2 cellular contexts compared by ENCODE assay signal in the genomic region with DNA sequence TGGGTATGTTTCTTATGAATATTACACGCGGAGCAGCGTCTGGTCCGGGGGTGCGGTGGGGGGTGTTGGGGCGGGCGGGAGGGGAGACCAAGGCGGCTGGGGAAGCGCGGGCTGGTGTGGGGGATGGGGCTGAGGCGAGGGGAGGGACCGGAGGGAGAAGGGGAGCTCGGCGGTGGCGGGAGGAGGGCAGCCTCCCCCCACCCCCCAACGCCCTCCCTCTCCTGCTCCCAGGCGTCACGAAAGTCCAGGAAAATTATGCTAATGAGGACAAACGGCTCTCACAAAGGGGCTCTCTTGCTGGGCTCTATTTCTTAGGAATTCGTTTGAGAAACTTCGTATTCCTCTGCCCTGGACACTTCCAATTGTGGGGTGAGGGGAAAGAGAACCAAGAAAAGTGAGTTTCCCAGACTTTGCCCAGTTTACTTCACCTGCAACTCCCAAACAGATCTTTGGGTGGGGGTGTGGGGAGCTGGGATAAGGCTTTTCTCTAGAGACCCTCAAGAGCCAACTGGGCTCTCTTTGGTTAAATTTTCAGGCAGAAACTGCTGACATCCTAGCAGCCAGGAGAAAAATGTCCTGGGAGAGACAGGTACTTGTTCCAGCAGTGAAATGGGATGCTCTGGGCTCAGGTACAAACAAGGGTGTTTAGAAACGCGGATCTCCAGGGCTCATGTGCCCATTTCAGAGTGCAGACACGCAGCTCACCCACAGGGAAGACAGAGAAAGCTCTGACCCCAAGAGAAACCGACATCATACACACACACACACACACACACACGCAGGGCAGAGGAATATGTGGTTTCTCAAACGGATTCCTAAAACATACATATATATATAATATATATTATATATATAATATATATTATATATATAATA.
TF ChIP-seq lines count a peak whose summit lies in the region.

No MANE protein-coding gene starts in this region.

TF ChIP-seq in HCT116, 20 proteins besides CTCF, POLR2A, EP300 and RAD21:
- TF ChIP-seq SRF (IDR thresholded peaks at IDR 0.05; ENCODE audit: low read depth): no peak
- TF ChIP-seq, protein P1, sequence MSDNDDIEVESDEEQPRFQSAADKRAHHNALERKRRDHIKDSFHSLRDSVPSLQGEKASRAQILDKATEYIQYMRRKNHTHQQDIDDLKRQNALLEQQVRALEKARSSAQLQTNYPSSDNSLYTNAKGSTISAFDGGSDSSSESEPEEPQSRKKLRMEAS (IDR thresholded peaks at IDR 0.05): no peak
- no peak for TF ChIP-seq CEBPB (IDR thresholded peaks at IDR 0.05; ENCODE audit: low read depth)
- TF ChIP-seq FOSL1 (IDR thresholded peaks at IDR 0.05; ENCODE audit: low read depth): no peak
- TF ChIP-seq YY1 (IDR thresholded peaks at IDR 0.05; ENCODE audit: extremely low read depth, insufficient replicate concordance, low read depth, low read length): no peak
- no peak for TF ChIP-seq SIN3A (IDR thresholded peaks at IDR 0.05; ENCODE audit: low read depth)
- no peak for TF ChIP-seq JUND (IDR thresholded peaks at IDR 0.05)
- TF ChIP-seq EZH2phosphoT487 (IDR thresholded peaks at IDR 0.05; ENCODE audit: borderline replicate concordance): no peak
- TF ChIP-seq TCF7L2 (IDR thresholded peaks at IDR 0.05; ENCODE audit: borderline replicate concordance, extremely low read depth, insufficient read depth, insufficient read length): no peak
- TF ChIP-seq EGR1 (IDR thresholded peaks at IDR 0.05; ENCODE audit: low read depth): no peak
- TF ChIP-seq ZFX (IDR thresholded peaks at IDR 0.05): no peak
- TF ChIP-seq, protein P2, sequence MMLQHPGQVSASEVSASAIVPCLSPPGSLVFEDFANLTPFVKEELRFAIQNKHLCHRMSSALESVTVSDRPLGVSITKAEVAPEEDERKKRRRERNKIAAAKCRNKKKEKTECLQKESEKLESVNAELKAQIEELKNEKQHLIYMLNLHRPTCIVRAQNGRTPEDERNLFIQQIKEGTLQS (IDR thresholded peaks at IDR 0.05): no peak
- no peak for TF ChIP-seq SP1 (IDR thresholded peaks at IDR 0.05; ENCODE audit: low read depth)
- TF ChIP-seq, protein P3, sequence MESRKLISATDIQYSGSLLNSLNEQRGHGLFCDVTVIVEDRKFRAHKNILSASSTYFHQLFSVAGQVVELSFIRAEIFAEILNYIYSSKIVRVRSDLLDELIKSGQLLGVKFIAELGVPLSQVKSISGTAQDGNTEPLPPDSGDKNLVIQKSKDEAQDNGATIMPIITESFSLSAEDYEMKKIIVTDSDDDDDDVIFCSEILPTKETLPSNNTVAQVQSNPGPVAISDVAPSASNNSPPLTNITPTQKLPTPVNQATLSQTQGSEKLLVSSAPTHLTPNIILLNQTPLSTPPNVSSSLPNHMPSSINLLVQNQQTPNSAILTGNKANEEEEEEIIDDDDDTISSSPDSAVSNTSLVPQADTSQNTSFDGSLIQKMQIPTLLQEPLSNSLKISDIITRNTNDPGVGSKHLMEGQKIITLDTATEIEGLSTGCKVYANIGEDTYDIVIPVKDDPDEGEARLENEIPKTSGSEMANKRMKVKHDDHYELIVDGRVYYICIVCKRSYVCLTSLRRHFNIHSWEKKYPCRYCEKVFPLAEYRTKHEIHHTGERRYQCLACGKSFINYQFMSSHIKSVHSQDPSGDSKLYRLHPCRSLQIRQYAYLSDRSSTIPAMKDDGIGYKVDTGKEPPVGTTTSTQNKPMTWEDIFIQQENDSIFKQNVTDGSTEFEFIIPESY (IDR thresholded peaks at IDR 0.05; ENCODE audit: extremely low read depth, insufficient replicate concordance, low read length): no peak
- TF ChIP-seq ZNF274 (IDR thresholded peaks at IDR 0.05; ENCODE audit: low read depth, low read length): no peak
- TF ChIP-seq ELF1 (IDR thresholded peaks at IDR 0.05; ENCODE audit: borderline replicate concordance, low read depth): no peak
- TF ChIP-seq, protein P4, sequence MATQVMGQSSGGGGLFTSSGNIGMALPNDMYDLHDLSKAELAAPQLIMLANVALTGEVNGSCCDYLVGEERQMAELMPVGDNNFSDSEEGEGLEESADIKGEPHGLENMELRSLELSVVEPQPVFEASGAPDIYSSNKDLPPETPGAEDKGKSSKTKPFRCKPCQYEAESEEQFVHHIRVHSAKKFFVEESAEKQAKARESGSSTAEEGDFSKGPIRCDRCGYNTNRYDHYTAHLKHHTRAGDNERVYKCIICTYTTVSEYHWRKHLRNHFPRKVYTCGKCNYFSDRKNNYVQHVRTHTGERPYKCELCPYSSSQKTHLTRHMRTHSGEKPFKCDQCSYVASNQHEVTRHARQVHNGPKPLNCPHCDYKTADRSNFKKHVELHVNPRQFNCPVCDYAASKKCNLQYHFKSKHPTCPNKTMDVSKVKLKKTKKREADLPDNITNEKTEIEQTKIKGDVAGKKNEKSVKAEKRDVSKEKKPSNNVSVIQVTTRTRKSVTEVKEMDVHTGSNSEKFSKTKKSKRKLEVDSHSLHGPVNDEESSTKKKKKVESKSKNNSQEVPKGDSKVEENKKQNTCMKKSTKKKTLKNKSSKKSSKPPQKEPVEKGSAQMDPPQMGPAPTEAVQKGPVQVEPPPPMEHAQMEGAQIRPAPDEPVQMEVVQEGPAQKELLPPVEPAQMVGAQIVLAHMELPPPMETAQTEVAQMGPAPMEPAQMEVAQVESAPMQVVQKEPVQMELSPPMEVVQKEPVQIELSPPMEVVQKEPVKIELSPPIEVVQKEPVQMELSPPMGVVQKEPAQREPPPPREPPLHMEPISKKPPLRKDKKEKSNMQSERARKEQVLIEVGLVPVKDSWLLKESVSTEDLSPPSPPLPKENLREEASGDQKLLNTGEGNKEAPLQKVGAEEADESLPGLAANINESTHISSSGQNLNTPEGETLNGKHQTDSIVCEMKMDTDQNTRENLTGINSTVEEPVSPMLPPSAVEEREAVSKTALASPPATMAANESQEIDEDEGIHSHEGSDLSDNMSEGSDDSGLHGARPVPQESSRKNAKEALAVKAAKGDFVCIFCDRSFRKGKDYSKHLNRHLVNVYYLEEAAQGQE (IDR thresholded peaks at IDR 0.05; ENCODE audit: low read depth): no peak
- TF ChIP-seq EZH2 (IDR thresholded peaks at IDR 0.05): no peak
- TF ChIP-seq POLR2AphosphoS5 (IDR thresholded peaks at IDR 0.05; ENCODE audit: low read depth, low read length): no peak
- no peak for TF ChIP-seq CBX3 (IDR thresholded peaks at IDR 0.05; ENCODE audit: low read depth)

TF ChIP-seq in WTC11, 78 proteins besides CTCF, POLR2A, EP300 and RAD21:
- TF ChIP-seq, protein P5, sequence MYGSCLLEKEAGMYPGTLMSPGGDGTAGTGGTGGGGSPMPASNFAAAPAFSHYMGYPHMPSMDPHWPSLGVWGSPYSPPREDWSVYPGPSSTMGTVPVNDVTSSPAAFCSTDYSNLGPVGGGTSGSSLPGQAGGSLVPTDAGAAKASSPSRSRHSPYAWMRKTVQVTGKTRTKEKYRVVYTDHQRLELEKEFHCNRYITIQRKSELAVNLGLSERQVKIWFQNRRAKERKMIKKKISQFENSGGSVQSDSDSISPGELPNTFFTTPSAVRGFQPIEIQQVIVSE (CRISPR knock-in tag; IDR thresholded peaks at IDR 0.05; ENCODE audit: borderline replicate concordance): no peak
- TF ChIP-seq, protein P2 (CRISPR knock-in tag; conservative IDR thresholded peaks at IDR 0.05): no peak
- TF ChIP-seq JUN (CRISPR knock-in tag; IDR thresholded peaks at IDR 0.05) (no peak), RELA (CRISPR knock-in tag; IDR thresholded peaks at IDR 0.05; ENCODE audit: borderline replicate concordance) (no peak), GTF2I (CRISPR knock-in tag; conservative IDR thresholded peaks at IDR 0.05) (no peak), SP1 (CRISPR knock-in tag; conservative IDR thresholded peaks at IDR 0.05) (no peak), FOXJ3 (CRISPR knock-in tag; IDR thresholded peaks at IDR 0.05; ENCODE audit: borderline replicate concordance) (no peak), ZNF396 (CRISPR knock-in tag; IDR thresholded peaks at IDR 0.05; ENCODE audit: borderline replicate concordance) (no peak), ZNF423 (CRISPR knock-in tag; IDR thresholded peaks at IDR 0.05) (no peak)
- TF ChIP-seq, protein P6, sequence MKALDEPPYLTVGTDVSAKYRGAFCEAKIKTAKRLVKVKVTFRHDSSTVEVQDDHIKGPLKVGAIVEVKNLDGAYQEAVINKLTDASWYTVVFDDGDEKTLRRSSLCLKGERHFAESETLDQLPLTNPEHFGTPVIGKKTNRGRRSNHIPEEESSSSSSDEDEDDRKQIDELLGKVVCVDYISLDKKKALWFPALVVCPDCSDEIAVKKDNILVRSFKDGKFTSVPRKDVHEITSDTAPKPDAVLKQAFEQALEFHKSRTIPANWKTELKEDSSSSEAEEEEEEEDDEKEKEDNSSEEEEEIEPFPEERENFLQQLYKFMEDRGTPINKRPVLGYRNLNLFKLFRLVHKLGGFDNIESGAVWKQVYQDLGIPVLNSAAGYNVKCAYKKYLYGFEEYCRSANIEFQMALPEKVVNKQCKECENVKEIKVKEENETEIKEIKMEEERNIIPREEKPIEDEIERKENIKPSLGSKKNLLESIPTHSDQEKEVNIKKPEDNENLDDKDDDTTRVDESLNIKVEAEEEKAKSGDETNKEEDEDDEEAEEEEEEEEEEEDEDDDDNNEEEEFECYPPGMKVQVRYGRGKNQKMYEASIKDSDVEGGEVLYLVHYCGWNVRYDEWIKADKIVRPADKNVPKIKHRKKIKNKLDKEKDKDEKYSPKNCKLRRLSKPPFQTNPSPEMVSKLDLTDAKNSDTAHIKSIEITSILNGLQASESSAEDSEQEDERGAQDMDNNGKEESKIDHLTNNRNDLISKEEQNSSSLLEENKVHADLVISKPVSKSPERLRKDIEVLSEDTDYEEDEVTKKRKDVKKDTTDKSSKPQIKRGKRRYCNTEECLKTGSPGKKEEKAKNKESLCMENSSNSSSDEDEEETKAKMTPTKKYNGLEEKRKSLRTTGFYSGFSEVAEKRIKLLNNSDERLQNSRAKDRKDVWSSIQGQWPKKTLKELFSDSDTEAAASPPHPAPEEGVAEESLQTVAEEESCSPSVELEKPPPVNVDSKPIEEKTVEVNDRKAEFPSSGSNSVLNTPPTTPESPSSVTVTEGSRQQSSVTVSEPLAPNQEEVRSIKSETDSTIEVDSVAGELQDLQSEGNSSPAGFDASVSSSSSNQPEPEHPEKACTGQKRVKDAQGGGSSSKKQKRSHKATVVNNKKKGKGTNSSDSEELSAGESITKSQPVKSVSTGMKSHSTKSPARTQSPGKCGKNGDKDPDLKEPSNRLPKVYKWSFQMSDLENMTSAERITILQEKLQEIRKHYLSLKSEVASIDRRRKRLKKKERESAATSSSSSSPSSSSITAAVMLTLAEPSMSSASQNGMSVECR (CRISPR knock-in tag; IDR thresholded peaks at IDR 0.05; ENCODE audit: borderline replicate concordance): no peak
- TF ChIP-seq, protein P1 (CRISPR knock-in tag; IDR thresholded peaks at IDR 0.05): no peak
- TF ChIP-seq, protein P7, sequence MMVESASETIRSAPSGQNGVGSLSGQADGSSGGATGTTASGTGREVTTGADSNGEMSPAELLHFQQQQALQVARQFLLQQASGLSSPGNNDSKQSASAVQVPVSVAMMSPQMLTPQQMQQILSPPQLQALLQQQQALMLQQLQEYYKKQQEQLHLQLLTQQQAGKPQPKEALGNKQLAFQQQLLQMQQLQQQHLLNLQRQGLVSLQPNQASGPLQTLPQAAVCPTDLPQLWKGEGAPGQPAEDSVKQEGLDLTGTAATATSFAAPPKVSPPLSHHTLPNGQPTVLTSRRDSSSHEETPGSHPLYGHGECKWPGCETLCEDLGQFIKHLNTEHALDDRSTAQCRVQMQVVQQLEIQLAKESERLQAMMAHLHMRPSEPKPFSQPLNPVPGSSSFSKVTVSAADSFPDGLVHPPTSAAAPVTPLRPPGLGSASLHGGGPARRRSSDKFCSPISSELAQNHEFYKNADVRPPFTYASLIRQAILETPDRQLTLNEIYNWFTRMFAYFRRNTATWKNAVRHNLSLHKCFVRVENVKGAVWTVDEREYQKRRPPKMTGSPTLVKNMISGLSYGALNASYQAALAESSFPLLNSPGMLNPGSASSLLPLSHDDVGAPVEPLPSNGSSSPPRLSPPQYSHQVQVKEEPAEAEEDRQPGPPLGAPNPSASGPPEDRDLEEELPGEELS (CRISPR knock-in tag; IDR thresholded peaks at IDR 0.05): no peak
- TF ChIP-seq, protein P8, sequence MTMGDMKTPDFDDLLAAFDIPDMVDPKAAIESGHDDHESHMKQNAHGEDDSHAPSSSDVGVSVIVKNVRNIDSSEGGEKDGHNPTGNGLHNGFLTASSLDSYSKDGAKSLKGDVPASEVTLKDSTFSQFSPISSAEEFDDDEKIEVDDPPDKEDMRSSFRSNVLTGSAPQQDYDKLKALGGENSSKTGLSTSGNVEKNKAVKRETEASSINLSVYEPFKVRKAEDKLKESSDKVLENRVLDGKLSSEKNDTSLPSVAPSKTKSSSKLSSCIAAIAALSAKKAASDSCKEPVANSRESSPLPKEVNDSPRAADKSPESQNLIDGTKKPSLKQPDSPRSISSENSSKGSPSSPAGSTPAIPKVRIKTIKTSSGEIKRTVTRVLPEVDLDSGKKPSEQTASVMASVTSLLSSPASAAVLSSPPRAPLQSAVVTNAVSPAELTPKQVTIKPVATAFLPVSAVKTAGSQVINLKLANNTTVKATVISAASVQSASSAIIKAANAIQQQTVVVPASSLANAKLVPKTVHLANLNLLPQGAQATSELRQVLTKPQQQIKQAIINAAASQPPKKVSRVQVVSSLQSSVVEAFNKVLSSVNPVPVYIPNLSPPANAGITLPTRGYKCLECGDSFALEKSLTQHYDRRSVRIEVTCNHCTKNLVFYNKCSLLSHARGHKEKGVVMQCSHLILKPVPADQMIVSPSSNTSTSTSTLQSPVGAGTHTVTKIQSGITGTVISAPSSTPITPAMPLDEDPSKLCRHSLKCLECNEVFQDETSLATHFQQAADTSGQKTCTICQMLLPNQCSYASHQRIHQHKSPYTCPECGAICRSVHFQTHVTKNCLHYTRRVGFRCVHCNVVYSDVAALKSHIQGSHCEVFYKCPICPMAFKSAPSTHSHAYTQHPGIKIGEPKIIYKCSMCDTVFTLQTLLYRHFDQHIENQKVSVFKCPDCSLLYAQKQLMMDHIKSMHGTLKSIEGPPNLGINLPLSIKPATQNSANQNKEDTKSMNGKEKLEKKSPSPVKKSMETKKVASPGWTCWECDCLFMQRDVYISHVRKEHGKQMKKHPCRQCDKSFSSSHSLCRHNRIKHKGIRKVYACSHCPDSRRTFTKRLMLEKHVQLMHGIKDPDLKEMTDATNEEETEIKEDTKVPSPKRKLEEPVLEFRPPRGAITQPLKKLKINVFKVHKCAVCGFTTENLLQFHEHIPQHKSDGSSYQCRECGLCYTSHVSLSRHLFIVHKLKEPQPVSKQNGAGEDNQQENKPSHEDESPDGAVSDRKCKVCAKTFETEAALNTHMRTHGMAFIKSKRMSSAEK (CRISPR knock-in tag; IDR thresholded peaks at IDR 0.05; ENCODE audit: borderline replicate concordance): no peak
- TF ChIP-seq, protein P9, sequence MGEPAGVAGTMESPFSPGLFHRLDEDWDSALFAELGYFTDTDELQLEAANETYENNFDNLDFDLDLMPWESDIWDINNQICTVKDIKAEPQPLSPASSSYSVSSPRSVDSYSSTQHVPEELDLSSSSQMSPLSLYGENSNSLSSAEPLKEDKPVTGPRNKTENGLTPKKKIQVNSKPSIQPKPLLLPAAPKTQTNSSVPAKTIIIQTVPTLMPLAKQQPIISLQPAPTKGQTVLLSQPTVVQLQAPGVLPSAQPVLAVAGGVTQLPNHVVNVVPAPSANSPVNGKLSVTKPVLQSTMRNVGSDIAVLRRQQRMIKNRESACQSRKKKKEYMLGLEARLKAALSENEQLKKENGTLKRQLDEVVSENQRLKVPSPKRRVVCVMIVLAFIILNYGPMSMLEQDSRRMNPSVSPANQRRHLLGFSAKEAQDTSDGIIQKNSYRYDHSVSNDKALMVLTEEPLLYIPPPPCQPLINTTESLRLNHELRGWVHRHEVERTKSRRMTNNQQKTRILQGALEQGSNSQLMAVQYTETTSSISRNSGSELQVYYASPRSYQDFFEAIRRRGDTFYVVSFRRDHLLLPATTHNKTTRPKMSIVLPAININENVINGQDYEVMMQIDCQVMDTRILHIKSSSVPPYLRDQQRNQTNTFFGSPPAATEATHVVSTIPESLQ (CRISPR knock-in tag; IDR thresholded peaks at IDR 0.05): no peak
TF ChIP-seq in WTC11: peak in this region for 0.
